8 cellular contexts compared by ENCODE assay signal in genomic region chr13:112587767-112588489, GRCh38. TPM values are rescaled to one million over a fixed set of nuclear protein-coding genes. Genes with fewer than 3 reads are reported as not detected.
A peak's percentile ranks its signal among the peaks of the same experiment; 100 is the strongest.
DNase-seq lines count a peak whose midpoint lies in the region; ATAC-seq and TF ChIP-seq lines count a peak whose summit lies in the region.

TSS of gene TUBGCP3 (minus strand) at chr13:112588153. CDS start at chr13:112587980, 173 bp downstream.

- H3K27ac ChIP-seq in body of pancreas: peak within 1 kb of the TSS; percentile 91 to 97 (median 95)

- 0 to 1% methylated on average over 43 to 77 of the region's 77 CpGs for WGBS in body of pancreas, 2 donors

- peak; percentile 62 for ATAC-seq in HG02943 (IDR thresholded peaks at IDR 0.05; ENCODE audit: low read depth, unreplicated experiment)
- peak; percentile 91 for ATAC-seq in body of pancreas

- intact Hi-C loops in body of pancreas (cut with DNase I): no loop called here

- no peaks in the 10 kb centered on the region for H3K9me3 ChIP-seq in body of pancreas

- TF ChIP-seq CTCF in body of pancreas (IDR thresholded peaks at IDR 0.05): peak in 4 of 7 experiments; percentile 6 to 40 (median 33)

- no peaks in the 10 kb centered on the region for H3K36me3 ChIP-seq in body of pancreas (replicated peaks in 1 of 2; ENCODE audit: insufficient read depth in 1 of 2, low read depth in 2 of 2)

- no peaks in the 10 kb centered on the region for H3K27me3 ChIP-seq in body of pancreas

- peaks cover 21% of the 10 kb centered on the region for H3K4me1 ChIP-seq in body of pancreas

- TF ChIP-seq POLR2A in body of pancreas (IDR thresholded peaks at IDR 0.05): peak; percentile 69 to 89 (median 83)

- H3K4me3 ChIP-seq in body of pancreas (peak within 1 kb of the TSS; percentile 79 to 92), iPS-11a (ENCODE audit: low read depth, low read length) (peak within 1 kb of the TSS; percentile 85), skeletal muscle cell (ENCODE audit: low read depth, low read length) (peak within 1 kb of the TSS; percentile 72)

- peak; percentile 36 for DNase-seq in NCI-H2029 (lab: John Stamatoyannopoulos, UW)
- DNase-seq in NCI-H2029 treated with DMSO at 0.1 percent for 48 hours (lab: John Stamatoyannopoulos, UW): no peak
- DNase-seq in NCI-H2081 treated with DMSO at 0.1 percent for 48 hours (lab: John Stamatoyannopoulos, UW): peak; percentile 47
- DNase-seq in UCSD-AML1 (lab: John Stamatoyannopoulos, UW; ENCODE audit: unreplicated experiment): peak; percentile 86
- DNase-seq in body of pancreas: peak; percentile 87 to 88 (median 87)
- DNase-seq in skeletal muscle cell (ENCODE audit: low read depth): peak; percentile 38

RNA-seq across cellular contexts. Expression of gene TUBGCP3, which starts in this region (rescaled TPM):
- 10 to 100 TPM; 26.7 to 30.0 TPM for total RNA-seq in body of pancreas
